15 cellular contexts compared by ENCODE assay signal in the genomic region with DNA sequence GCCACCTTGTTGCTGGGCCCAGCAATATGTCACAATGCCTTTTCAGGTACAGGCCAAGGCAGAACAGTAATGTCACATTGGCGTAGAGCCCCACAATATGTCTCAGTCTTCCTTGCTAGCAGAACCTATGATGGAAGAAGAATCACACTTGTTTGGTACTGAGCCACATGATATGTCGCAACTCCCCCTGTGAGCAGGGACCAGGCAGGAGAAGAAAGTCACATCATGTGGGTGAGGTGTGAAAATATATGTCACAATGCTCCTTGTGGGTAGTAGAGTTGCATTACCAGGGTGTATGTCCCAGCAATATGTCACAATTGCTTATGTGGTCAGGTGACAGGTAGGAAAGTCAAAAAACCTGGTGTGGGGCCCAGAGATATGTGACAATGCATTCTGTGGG.
"Had no signal": no experiment of that assay in that cellular context is flagged by ENCODE, and none has a peak within 500 bp of the region (broad histone marks: within the 10 kb centered on the region; RNA-seq: fewer than 3 reads in every experiment).

No MANE protein-coding gene starts in this region.

- H3K9me3 Mint-ChIP-seq: activated naive CD4-positive, alpha-beta T cell treated with anti-CD3 and anti-CD28 coated beads, Interleukin-2, amount 50 U/mL, for 24 hours; nephron progenitor cell had no signal

- ATAC-seq: left cardiac atrium had no signal

- H3K4me3 ChIP-seq: lung, sigmoid colon, thyroid gland, uterus had no signal

- H3K27ac ChIP-seq: brain microvascular endothelial cell, sigmoid colon, thyroid gland, uterus had no signal

- H3K4me3 Mint-ChIP-seq: activated naive CD4-positive, alpha-beta T cell treated with anti-CD3 and anti-CD28 coated beads, Interleukin-2, amount 50 U/mL, for 24 hours; nephron progenitor cell had no signal

- H3K4me1 Mint-ChIP-seq: activated naive CD4-positive, alpha-beta T cell treated with anti-CD3 and anti-CD28 coated beads, Interleukin-2, amount 50 U/mL, for 24 hours; nephron progenitor cell had no signal

- DNase-seq: activated CD4-positive, CD25-positive, alpha-beta regulatory T cell treated with anti-CD3 and anti-CD28 coated beads, Interleukin-2, amount 50 U/mL, for 72 hours; activated T-cell treated with anti-CD3 and anti-CD28 coated beads for 4 hours; brain microvascular endothelial cell; dermis blood vessel endothelial cell; glutamatergic neuron; left cardiac atrium; nephron progenitor cell; sigmoid colon; stimulated activated CD4-positive, alpha-beta T cell treated with anti-CD3 and anti-CD28 coated beads, Interleukin-12 subunit alpha, Interleukin-12 subunit beta, amount 100 ng/mL, for 4 hours; stimulated activated CD4-positive, alpha-beta T cell treated with anti-CD3 and anti-CD28 coated beads, Interleukin-4, amount 100 ng/mL, for 1 hour; T-helper 2 cell; thyroid gland; uterus had no signal

- H3K4me1 ChIP-seq: sigmoid colon, thyroid gland, uterus had no signal

- H3K27me3 Mint-ChIP-seq: activated naive CD4-positive, alpha-beta T cell treated with anti-CD3 and anti-CD28 coated beads, Interleukin-2, amount 50 U/mL, for 24 hours had no signal

- H3K27ac Mint-ChIP-seq: activated naive CD4-positive, alpha-beta T cell treated with anti-CD3 and anti-CD28 coated beads, Interleukin-2, amount 50 U/mL, for 24 hours; nephron progenitor cell had no signal

- H3K36me3 Mint-ChIP-seq: activated naive CD4-positive, alpha-beta T cell treated with anti-CD3 and anti-CD28 coated beads, Interleukin-2, amount 50 U/mL, for 24 hours had no signal

- H3K36me3 ChIP-seq: brain microvascular endothelial cell, sigmoid colon, thyroid gland, uterus had no signal

- H3K9me3 ChIP-seq: sigmoid colon, thyroid gland, uterus had no signal

- H3K27me3 ChIP-seq: brain microvascular endothelial cell, sigmoid colon, thyroid gland, uterus had no signal
